In genomic region chr6:593139-593906, GRCh38 we compare ENCODE assay signal across 9 cellular contexts.
DNase-seq lines count a peak whose midpoint lies in the region; ATAC-seq and TF ChIP-seq lines count a peak whose summit lies in the region.
"Had no signal": no experiment of that assay in that cellular context is flagged by ENCODE, and none has a peak within 500 bp of the region (broad histone marks: within the 10 kb centered on the region; RNA-seq: fewer than 3 reads in every experiment).

No MANE protein-coding gene starts in this region.

- no peak overlapping the region for H3K4me3 Mint-ChIP-seq in activated CD4-positive, alpha-beta T cell treated with anti-CD3 and anti-CD28 coated beads, Interleukin-2, amount 10 ng/mL, durations not matched to agents 7 days and 5 days
- H3K4me3 Mint-ChIP-seq in mesothelial cell of epicardium = no peak overlapping the region
- H3K4me3 Mint-ChIP-seq: stimulated activated naive CD8-positive, alpha-beta T cell treated with anti-CD3 and anti-CD28 coated beads, Interleukin-15, Interleukin-2, amounts not matched to agents 100 ng/mL and 50 ng/mL, for 24 hours had no signal

- no peak overlapping the region for H3K27ac Mint-ChIP-seq in activated CD4-positive, alpha-beta T cell treated with anti-CD3 and anti-CD28 coated beads, Interleukin-2, amount 10 ng/mL, durations not matched to agents 7 days and 5 days
- H3K27ac Mint-ChIP-seq in mesothelial cell of epicardium = no peak overlapping the region
- H3K27ac Mint-ChIP-seq: stimulated activated naive CD8-positive, alpha-beta T cell treated with anti-CD3 and anti-CD28 coated beads, Interleukin-15, Interleukin-2, amounts not matched to agents 100 ng/mL and 50 ng/mL, for 24 hours had no signal

- peaks cover 15% of the 10 kb centered on the region for H3K4me1 Mint-ChIP-seq in activated CD4-positive, alpha-beta T cell treated with anti-CD3 and anti-CD28 coated beads, Interleukin-2, amount 10 ng/mL, durations not matched to agents 7 days and 5 days
- H3K4me1 Mint-ChIP-seq in mesothelial cell of epicardium = no peaks in the 10 kb centered on the region

- H3K36me3 Mint-ChIP-seq in activated CD4-positive, alpha-beta T cell treated with anti-CD3 and anti-CD28 coated beads, Interleukin-2, amount 10 ng/mL, durations not matched to agents 7 days and 5 days (ENCODE audit: low read depth) = peaks cover 31% of the 10 kb centered on the region
- peaks cover 18% of the 10 kb centered on the region for H3K36me3 Mint-ChIP-seq in mesothelial cell of epicardium

- CTCF ChIA-PET in activated CD4-positive, alpha-beta T cell treated with anti-CD3 and anti-CD28 coated beads, Interleukin-2, amount 10 ng/mL, durations not matched to agents 7 days and 5 days (lab: Charles Lee) = interaction anchor here (0.6 to 3.0 kb wide), 12 partner anchors 10 to 303 kb away, joined by 3 to 22 read pairs (median 4); partner anchors contain the start of gene EXOC2

- DNase-seq in AG08395 (ENCODE audit: low spot score) (peak; percentile 64), NCI-H460 (ENCODE audit: extremely low read depth, low read depth) (peak; percentile 44), dedifferentiated amniotic fluid mesenchymal stem cell (ENCODE audit: extremely low spot score) (peak; percentile 72), mesothelial cell of epicardium (ENCODE audit: low spot score in 2 of 2, unreplicated experiment in 2 of 2) (peak in 1 of 2 experiments; percentile 59)
- DNase-seq in activated CD4-positive, alpha-beta T cell treated with anti-CD3 and anti-CD28 coated beads, Interleukin-2, amount 10 ng/mL, durations not matched to agents 7 days and 5 days = peak; percentile 77
- peak; percentile 33 to 48 for DNase-seq in stimulated activated CD8-positive, alpha-beta memory T cell treated with anti-CD3 and anti-CD28 coated beads, Interleukin-4, amount 100 ng/mL, for 4 hours (ENCODE audit: low read depth in 2 of 2, low spot score in 1 of 2)

- no peaks in the 10 kb centered on the region for H3K9me3 Mint-ChIP-seq in activated CD4-positive, alpha-beta T cell treated with anti-CD3 and anti-CD28 coated beads, Interleukin-2, amount 10 ng/mL, durations not matched to agents 7 days and 5 days
- H3K9me3 Mint-ChIP-seq in mesothelial cell of epicardium = no peaks in the 10 kb centered on the region
- H3K9me3 Mint-ChIP-seq: stimulated activated naive CD8-positive, alpha-beta T cell treated with anti-CD3 and anti-CD28 coated beads, Interleukin-15, Interleukin-2, amounts not matched to agents 100 ng/mL and 50 ng/mL, for 24 hours had no signal

- no peaks in the 10 kb centered on the region for H3K27me3 Mint-ChIP-seq in activated CD4-positive, alpha-beta T cell treated with anti-CD3 and anti-CD28 coated beads, Interleukin-2, amount 10 ng/mL, durations not matched to agents 7 days and 5 days
- no peaks in the 10 kb centered on the region for H3K27me3 Mint-ChIP-seq in mesothelial cell of epicardium (ENCODE audit: low read depth)
- H3K27me3 Mint-ChIP-seq: stimulated activated naive CD8-positive, alpha-beta T cell treated with anti-CD3 and anti-CD28 coated beads, Interleukin-15, Interleukin-2, amounts not matched to agents 100 ng/mL and 50 ng/mL, for 24 hours had no signal

- peak; percentile 75 for TF ChIP-seq CTCF in mesothelial cell of epicardium (IDR thresholded peaks at IDR 0.05; ENCODE audit: unreplicated experiment)

- POLR2A ChIA-PET in activated CD4-positive, alpha-beta T cell treated with anti-CD3 and anti-CD28 coated beads, Interleukin-2, amount 10 ng/mL, durations not matched to agents 7 days and 5 days (lab: Charles Lee) = no interaction called here

- peak; percentile 57 for ATAC-seq in GM21529 (IDR thresholded peaks at IDR 0.05; ENCODE audit: unreplicated experiment)
- ATAC-seq in HG03095 (IDR thresholded peaks at IDR 0.05; ENCODE audit: unreplicated experiment) = no peak
